Comparison of ENCODE assay signal across 8 cellular contexts in genomic region chr2:197453123-197453913, GRCh38. TPM values are rescaled to one million over a fixed set of nuclear protein-coding genes. Genes with fewer than 3 reads are reported as not detected.
A peak's percentile ranks its signal among the peaks of the same experiment; 100 is the strongest.
DNase-seq lines count a peak whose midpoint lies in the region; ATAC-seq and TF ChIP-seq lines count a peak whose summit lies in the region.

Gene COQ10B, plus strand, starts transcription at chr2:197453552. Its CDS starts 9 bp downstream, at chr2:197453561.

- H3K36me3 Mint-ChIP-seq in activated T-cell treated with anti-CD3 and anti-CD28 coated beads, Interleukin-2, amount 50 U/mL, for 4 hours (ENCODE audit: insufficient read depth), result peaks cover 2% of the 10 kb centered on the region

- no peaks in the 10 kb centered on the region for H3K9me3 Mint-ChIP-seq in activated T-cell treated with anti-CD3 and anti-CD28 coated beads, Interleukin-2, amount 50 U/mL, for 4 hours

- CTCF ChIA-PET in Panc1 (lab: Charles Lee), result no interaction called here

- peak; percentile 96 for ATAC-seq in GM21723 (IDR thresholded peaks at IDR 0.05; ENCODE audit: unreplicated experiment)
- peak; percentile 97 for ATAC-seq in Panc1
- peak; percentile 93 to 95 for ATAC-seq in activated T-cell treated with anti-CD3 and anti-CD28 coated beads, Interleukin-2, amount 50 U/mL, for 4 hours

- BruUV-seq in Panc1 (replicated peaks; lab: Mats Ljungman, UMichigan), result no TSS peak

- peak within 1 kb of the TSS; percentile 100 for H3K9ac ChIP-seq in mucosa of stomach (ENCODE audit: low read length)

- H3K4me1 ChIP-seq in Panc1 (ENCODE audit: control insufficient read depth, insufficient read depth, low read length), result peaks cover 6% of the 10 kb centered on the region
- H3K4me1 ChIP-seq in esophagus (ENCODE audit: control insufficient read depth in 2 of 2, insufficient read depth in 2 of 2, low read length in 1 of 2), result no peaks in the 10 kb centered on the region
- peaks cover 5% of the 10 kb centered on the region for H3K4me1 ChIP-seq in mucosa of stomach (ENCODE audit: control insufficient read depth, insufficient read depth, low read length)

- DNase-seq in DMS79 (lab: John Stamatoyannopoulos, UW), result peak; percentile 97
- DNase-seq in KG1 (lab: John Stamatoyannopoulos, UW), result peak; percentile 97
- peak; percentile 97 for DNase-seq in Panc1 (ENCODE audit: low read depth, low spot score)
- peak; percentile 96 for DNase-seq in activated T-cell treated with anti-CD3 and anti-CD28 coated beads, Interleukin-2, amount 50 U/mL, for 4 hours
- peak; percentile 91 to 93 for DNase-seq in stimulated activated CD8-positive, alpha-beta memory T cell treated with anti-CD3 and anti-CD28 coated beads, Interleukin-7, amount 100 ng/mL, for 1 hour (ENCODE audit: low read depth in 2 of 2)

- no peaks in the 10 kb centered on the region; the same call in 1 of the 2 replicates for H3K36me3 ChIP-seq in Panc1 (ENCODE audit: control insufficient read depth, insufficient read depth, low read length)
- H3K36me3 ChIP-seq in esophagus (ENCODE audit: control insufficient read depth in 2 of 2, insufficient read depth in 2 of 2, low read length in 1 of 2), result no peaks in the 10 kb centered on the region
- no peaks in the 10 kb centered on the region for H3K36me3 ChIP-seq in mucosa of stomach (ENCODE audit: control insufficient read depth, insufficient read depth, low read length)

- peak within 1 kb of the TSS; percentile 96 for H3K27ac ChIP-seq in Panc1 (ENCODE audit: low read length)
- peak within 1 kb of the TSS; percentile 97 to 100 for H3K27ac ChIP-seq in esophagus (ENCODE audit: low read depth in 2 of 2, low read length in 1 of 2)

- 0% methylated on average over 70 of the region's 70 CpGs for WGBS in esophagus, 2 donors

- intact Hi-C loops in Panc1 (cut with micrococcal nuclease; ENCODE audit: unreplicated experiment), result no loop called here

- POLR2A ChIA-PET in Panc1 (lab: Charles Lee), result interaction anchor here (0.6 to 2.7 kb wide), 4 partner anchors 9 to 46 kb away, joined by 3 to 15 read pairs (median 8); partner anchors contain the start of genes HSPD1 and SF3B1

- H3K4me1 Mint-ChIP-seq in activated T-cell treated with anti-CD3 and anti-CD28 coated beads, Interleukin-2, amount 50 U/mL, for 4 hours (ENCODE audit: low read depth), result peaks cover 43% of the 10 kb centered on the region

- H3K4me3 ChIP-seq in Panc1 (ENCODE audit: low read depth in 2 of 2, low read length in 2 of 2) (peak within 1 kb of the TSS; percentile 77 to 85), esophagus (ENCODE audit: low read depth in 1 of 2, low read length in 2 of 2) (peak within 1 kb of the TSS; percentile 63 to 74), mucosa of stomach (ENCODE audit: low read length) (peak within 1 kb of the TSS; percentile 100)

- no peaks in the 10 kb centered on the region for H3K9me3 ChIP-seq in Panc1 (ENCODE audit: control insufficient read depth, insufficient read depth, low read depth, low read length)
- H3K9me3 ChIP-seq in esophagus (ENCODE audit: control insufficient read depth in 2 of 2, insufficient read depth in 1 of 2, low read depth in 1 of 2, low read length in 1 of 2), result no peaks in the 10 kb centered on the region
- no peaks in the 10 kb centered on the region for H3K9me3 ChIP-seq in mucosa of stomach (ENCODE audit: control insufficient read depth, low read length)

- H3K27me3 ChIP-seq in Panc1 (ENCODE audit: control insufficient read depth, insufficient read depth, low read length), result no peaks in the 10 kb centered on the region
- H3K27me3 ChIP-seq in esophagus (ENCODE audit: control insufficient read depth in 1 of 2, insufficient read depth in 2 of 2, low read length in 2 of 2), result no peaks in the 10 kb centered on the region
- H3K27me3 ChIP-seq in mucosa of stomach (ENCODE audit: control insufficient read depth, insufficient read depth, low read length), result no peaks in the 10 kb centered on the region

- in situ Hi-C loops in Panc1 (cut with HindIII; ENCODE audit: low pct_unique_long_range_greater_than_20kb, low sequenced_read_pairs), result no loop called here

- no peak for TF ChIP-seq CTCF in Panc1 (IDR thresholded peaks at IDR 0.05)

- H3K27me3 Mint-ChIP-seq in activated T-cell treated with anti-CD3 and anti-CD28 coated beads, Interleukin-2, amount 50 U/mL, for 4 hours (ENCODE audit: low read depth), result no peaks in the 10 kb centered on the region

- peak within 1 kb of the TSS; percentile 100 for H3K4me3 Mint-ChIP-seq in activated T-cell treated with anti-CD3 and anti-CD28 coated beads, Interleukin-2, amount 50 U/mL, for 4 hours

RNA-seq across cellular contexts. Expression of gene COQ10B, which starts in this region (rescaled TPM):
- 34.7 TPM for total RNA-seq in Panc1 (2021; ENCODE audit: unreplicated experiment)
- polyA plus RNA-seq in Panc1 (2012; ENCODE audit: insufficient read length), result 17.4 TPM
- total RNA-seq in activated T-cell treated with anti-CD3 and anti-CD28 coated beads, Interleukin-2, amount 50 U/mL, for 4 hours, result 10 to 100 TPM; 32.3 to 34.6 (median 32.7) TPM
- 10 to 100 TPM; 10.6 to 12.0 TPM for polyA plus RNA-seq in esophagus

Comparison
In these comparisons a context has a peak if more than half of its experiments do, and no peak if none do; other contexts are left out.
1. Peak in every context shown above with its lines: DNase-seq, ATAC-seq, H3K4me3 ChIP-seq and H3K27ac ChIP-seq.